11 cellular contexts compared by ENCODE assay signal in the genomic region with DNA sequence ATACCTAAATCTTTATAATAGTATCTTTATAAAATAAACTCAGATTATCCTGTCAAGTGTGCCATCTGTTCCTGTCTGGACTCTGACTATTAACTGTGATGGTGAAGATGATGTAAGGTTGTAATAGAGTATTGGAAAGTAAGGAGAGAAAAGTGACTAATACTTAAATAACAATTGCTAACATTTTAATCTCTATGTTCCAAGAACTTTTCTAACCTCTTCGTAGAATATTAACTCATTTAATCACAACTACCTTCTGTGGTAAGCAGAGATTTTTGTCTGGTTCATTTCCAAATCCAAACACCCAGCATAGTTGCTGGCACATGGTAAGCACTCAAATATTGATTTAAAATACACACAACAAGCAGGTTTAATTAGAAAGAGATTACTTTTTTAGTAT. TPM values are rescaled to one million over a fixed set of nuclear protein-coding genes. Genes with fewer than 3 reads are reported as not detected.
A peak's percentile ranks its signal among the peaks of the same experiment; 100 is the strongest.
DNase-seq lines count a peak whose midpoint lies in the region; ATAC-seq and TF ChIP-seq lines count a peak whose summit lies in the region.
"Had no signal": no experiment of that assay in that cellular context is flagged by ENCODE, and none has a peak within 500 bp of the region (broad histone marks: within the 10 kb centered on the region; RNA-seq: fewer than 3 reads in every experiment).

No MANE protein-coding gene starts in this region.

- H3K79me2 ChIP-seq in hepatocyte, result peaks cover 67% of the 10 kb centered on the region

- H3K4me3 Mint-ChIP-seq in activated naive CD4-positive, alpha-beta T cell treated with anti-CD3 and anti-CD28 coated beads for 36 hours, result peak overlapping the region; percentile 95

- H3K4me3 ChIP-seq in SK-N-MC (peak overlapping the region; percentile 95), hepatocyte (no peak overlapping the region), stomach (peak overlapping the region in 2 of 4 donors; percentile 75 to 90)

- 84% methylated on average over 1 of the region's 1 CpG for WGBS in hepatocyte (ENCODE audit: low lambda C conversion rate, missing lambda C conversion rate)
- 25 to 55% (median 30%) methylated on average over 1 of the region's 1 CpG for WGBS in stomach, 5 donors

- CTCF ChIA-PET in activated naive CD4-positive, alpha-beta T cell treated with anti-CD3 and anti-CD28 coated beads for 36 hours (lab: Charles Lee), result no interaction called here

- H3K9me2 ChIP-seq in hepatocyte (replicated peaks; ENCODE audit: insufficient read depth), result no peaks in the 10 kb centered on the region

- peak overlapping the region; percentile 53 for H3K9ac ChIP-seq in SK-N-MC (ENCODE audit: insufficient read length)

- peaks cover 26% of the 10 kb centered on the region for H4K20me1 ChIP-seq in hepatocyte (ENCODE audit: insufficient read depth, poor library complexity, severe bottlenecking)

- no peak for TF ChIP-seq POLR2A in stomach (IDR thresholded peaks at IDR 0.05)

- peaks cover 24% of the 10 kb centered on the region for H3K36me3 Mint-ChIP-seq in activated naive CD4-positive, alpha-beta T cell treated with anti-CD3 and anti-CD28 coated beads for 36 hours (ENCODE audit: low read depth)

- no peak for TF ChIP-seq EP300 in stomach (IDR thresholded peaks at IDR 0.05)

- H3K36me3 ChIP-seq in SK-N-MC (ENCODE audit: insufficient read depth, low read length), result peaks cover 21% of the 10 kb centered on the region
- H3K36me3 ChIP-seq in hepatocyte (replicated peaks; ENCODE audit: insufficient read depth, low read depth), result no peaks in the 10 kb centered on the region
- peaks cover 0 to 6% (median 3%) of the 10 kb centered on the region in 4 donors for H3K36me3 ChIP-seq in stomach

- H3K27ac ChIP-seq in SK-N-MC, result no peak overlapping the region
- H3K27ac ChIP-seq in hepatocyte, result no peak overlapping the region
- peak overlapping the region in 3 of 5 donors; percentile 29 to 93 (median 51) for H3K27ac ChIP-seq in stomach

- no peak for DNase-seq in activated naive CD4-positive, alpha-beta T cell treated with anti-CD3 and anti-CD28 coated beads for 36 hours
- no peak for DNase-seq in activated naive CD4-positive, alpha-beta T cell (lab: John Stamatoyannopoulos, UW)
- DNase-seq in SK-N-MC (ENCODE audit: low read depth, low spot score), result no peak
- no peak for DNase-seq in hepatocyte (ENCODE audit: low spot score)
- DNase-seq in stomach, result no peak
- no peak for DNase-seq in NCI-H1694 treated with DMSO at 0.1 percent for 48 hours (lab: John Stamatoyannopoulos, UW)
- DNase-seq: activated CD4-positive, CD25-positive, alpha-beta regulatory T cell; GF-D8; GOT3 had no signal

- intact Hi-C loops in activated naive CD4-positive, alpha-beta T cell treated with anti-CD3 and anti-CD28 coated beads for 36 hours (cut with micrococcal nuclease), result no loop called here
- intact Hi-C loops in stomach (cut with DNase I; ENCODE audit: low total_unique reads), result no loop called here

- TF ChIP-seq CTCF in hepatocyte (IDR thresholded peaks at IDR 0.05; ENCODE audit: poor library complexity) (no peak), stomach (IDR thresholded peaks at IDR 0.05) (no peak)

- ATAC-seq in GM21825 (IDR thresholded peaks at IDR 0.05; ENCODE audit: unreplicated experiment), result no peak
- ATAC-seq in HG03039 (IDR thresholded peaks at IDR 0.05; ENCODE audit: unreplicated experiment), result no peak

- H3K27me3 ChIP-seq in hepatocyte (no peaks in the 10 kb centered on the region), stomach (no peaks in the 10 kb centered on the region)

- no peak overlapping the region for H2AFZ ChIP-seq in hepatocyte

- no peaks in the 10 kb centered on the region for H3K9me3 Mint-ChIP-seq in activated naive CD4-positive, alpha-beta T cell treated with anti-CD3 and anti-CD28 coated beads for 36 hours

- peak overlapping the region; percentile 88 for H3K4me2 ChIP-seq in hepatocyte

- no peak overlapping the region for H3K27ac Mint-ChIP-seq in activated naive CD4-positive, alpha-beta T cell treated with anti-CD3 and anti-CD28 coated beads for 36 hours

- H3K4me1 Mint-ChIP-seq in activated naive CD4-positive, alpha-beta T cell treated with anti-CD3 and anti-CD28 coated beads for 36 hours (ENCODE audit: low read depth), result peaks cover 53% of the 10 kb centered on the region

- no peaks in the 10 kb centered on the region for H3K27me3 Mint-ChIP-seq in activated naive CD4-positive, alpha-beta T cell treated with anti-CD3 and anti-CD28 coated beads for 36 hours (ENCODE audit: low read depth)

- H3K4me1 ChIP-seq in hepatocyte (ENCODE audit: insufficient read depth) (peaks cover 18% of the 10 kb centered on the region), stomach (peaks cover 28 to 72% (median 55%) of the 10 kb centered on the region in 4 donors)

- H3K9me3 ChIP-seq in SK-N-MC (ENCODE audit: low read depth, low read length) (no peaks in the 10 kb centered on the region), hepatocyte (ENCODE audit: low read depth) (no peaks in the 10 kb centered on the region), stomach (no peaks in the 10 kb centered on the region)

RNA-seq across cellular contexts. Expression of gene TNPO3, which starts 2.5 kb away (rescaled TPM):
- total RNA-seq in activated naive CD4-positive, alpha-beta T cell treated with anti-CD3 and anti-CD28 coated beads for 36 hours, result 10 to 100 TPM; 65.7 to 66.4 TPM
- total RNA-seq in hepatocyte (32.2 and 35.4 TPM in 2 replicates), stomach (10 to 100 TPM; 10.7 to 63.8 (median 25.2) TPM)
- polyA plus RNA-seq in hepatocyte (19.9 and 20.3 TPM in 2 replicates), stomach (10 to 100 TPM; 11.7 to 18.8 (median 13.3) TPM)

Comparison
In these comparisons a context has a peak if more than half of its experiments do, and no peak if none do; other contexts are left out.
1. H3K27ac ChIP-seq: peak in stomach (3 of 5); none in SK-N-MC (single experiment) and hepatocyte (single experiment).